ENCODE assay signal across 7 cellular contexts in genomic region chr18:35580748-35581534, GRCh38. TPM values are rescaled to one million over a fixed set of nuclear protein-coding genes. Genes with fewer than 3 reads are reported as not detected.
DNase-seq lines count a peak whose midpoint lies in the region; ATAC-seq, FAIRE-seq and TF ChIP-seq lines count a peak whose summit lies in the region.

No MANE protein-coding gene starts in this region.

- H3K9me3 Mint-ChIP-seq in chondrocyte (ENCODE audit: low read depth), result peaks cover 7% of the 10 kb centered on the region

- peaks cover 7% of the 10 kb centered on the region for H3K36me3 Mint-ChIP-seq in chondrocyte (ENCODE audit: low read depth)

- H3K27ac Mint-ChIP-seq in chondrocyte (ENCODE audit: unreplicated experiment), result peak overlapping the region; percentile 82

- no peak for TF ChIP-seq CTCF in chondrocyte (IDR thresholded peaks at IDR 0.05)

- peak; percentile 54 to 59 for ATAC-seq in activated CD4-positive, CD25-positive, alpha-beta regulatory T cell treated with anti-CD3 and anti-CD28 coated beads, Interleukin-2, amount 50 U/mL, for 24 hours

- DNase-seq in H54 (ENCODE audit: insufficient read length, low spot score) (peak; percentile 42), NAMALWA (ENCODE audit: low spot score) (peak; percentile 72), chondrocyte (ENCODE audit: low spot score) (peak; percentile 77), left kidney (ENCODE audit: low read depth, low spot score) (peak; percentile 89)
- peak; percentile 58 to 61 for DNase-seq in stimulated activated CD4-positive, alpha-beta T cell treated with anti-CD3 and anti-CD28 coated beads, Interleukin-2, amount 100 ng/mL, for 24 hours

- H3K4me3 Mint-ChIP-seq in chondrocyte (ENCODE audit: unreplicated experiment), result peak overlapping the region; percentile 68

- H3K4me1 Mint-ChIP-seq in chondrocyte (ENCODE audit: low read depth), result peaks cover 52% of the 10 kb centered on the region

- no peaks in the 10 kb centered on the region for H3K27me3 Mint-ChIP-seq in chondrocyte (ENCODE audit: low read depth)

- TF ChIP-seq POLR2A in GM10847 (IDR thresholded peaks at IDR 0.05; ENCODE audit: extremely low read depth, insufficient read length) (peak; percentile 21), H54 (IDR thresholded peaks at IDR 0.05; ENCODE audit: low read depth, low read length) (peak; percentile 16; the same call in 1 of the 2 replicates)

- no peak for FAIRE-seq in H54 (lab: Jason Lieb, UNC)

RNA-seq across cellular contexts. Expression of gene GALNT1, which starts 0.6 kb away (rescaled TPM):
- total RNA-seq in chondrocyte, result 209 to 255 TPM (median 228 TPM) in 3 replicates

Comparison
In these comparisons a context has a peak if more than half of its experiments do, and no peak if none do; other contexts are left out.
1. Peak in every context shown above with its lines: DNase-seq and ATAC-seq.